ENCODE assay signal across 29 cellular contexts in genomic region chr13:109227344-109227940, GRCh38.
"Had no signal": no experiment of that assay in that cellular context is flagged by ENCODE, and none has a peak within 500 bp of the region (broad histone marks: within the 10 kb centered on the region; RNA-seq: fewer than 3 reads in every experiment).

No MANE protein-coding gene starts in this region.

- H3K9me3 ChIP-seq: body of pancreas, gastrocnemius medialis had no signal

- H3K4me3 Mint-ChIP-seq: activated CD4-positive, alpha-beta T cell treated with anti-CD3 and anti-CD28 coated beads for 36 hours; activated CD8-positive, alpha-beta T cell treated with anti-CD3 and anti-CD28 coated beads for 36 hours; activated naive CD8-positive, alpha-beta T cell; activated T-cell treated with anti-CD3 and anti-CD28 coated beads, Interleukin-2, amount 50 U/mL, for 4 hours; activated T-helper 17 cell treated with anti-CD3 and anti-CD28 coated beads, Interleukin-2, amount 50 U/mL, for 72 hours; dendritic cell treated with granulocyte-macrophage colony-stimulating factor and Interleukin-4, amounts not matched to agents 40 ng/mL and 50 ng/mL, for 4 days; effector memory CD8-positive, alpha-beta T cell had no signal

- H3K27me3 Mint-ChIP-seq: effector memory CD8-positive, alpha-beta T cell had no signal

- H3K4me3 ChIP-seq: body of pancreas, coronary artery, dorsolateral prefrontal cortex, esophagus muscularis mucosa, gastrocnemius medialis had no signal

- H3K36me3 Mint-ChIP-seq: activated naive CD8-positive, alpha-beta T cell had no signal

- H3K27me3 ChIP-seq: body of pancreas, dorsolateral prefrontal cortex, esophagus muscularis mucosa, foreskin keratinocyte, gastrocnemius medialis had no signal

- H3K4me1 ChIP-seq: body of pancreas, esophagus muscularis mucosa, foreskin keratinocyte, gastrocnemius medialis had no signal

- DNase-seq: activated CD4-positive, alpha-beta T cell treated with anti-CD3 and anti-CD28 coated beads for 36 hours; activated CD4-positive, alpha-beta T cell treated with anti-CD3 and anti-CD28 coated beads, Interleukin-2, amount 50 U/mL, for 1 hour; activated CD4-positive, alpha-beta T cell treated with anti-CD3 and anti-CD28 coated beads, Interleukin-2, amount 50 U/mL, for 48 hours; activated CD4-positive, CD25-positive, alpha-beta regulatory T cell; activated CD4-positive, CD25-positive, alpha-beta regulatory T cell treated with anti-CD3 and anti-CD28 coated beads, Interleukin-2, amount 50 U/mL, for 72 hours; activated CD8-positive, alpha-beta memory T cell treated with anti-CD3 and anti-CD28 coated beads for 24 hours; activated CD8-positive, alpha-beta T cell treated with anti-CD3 and anti-CD28 coated beads for 36 hours; activated effector memory CD4-positive, alpha-beta T cell treated with Interleukin-2 at 50 U/mL for 16 hours; activated gamma-delta T cell treated with Interleukin-2 at 50 U/mL for 16 hours; activated naive CD4-positive, alpha-beta T cell treated with anti-CD3 and anti-CD28 coated beads, Interleukin-2, amount 50 U/mL, for 16 hours; activated naive CD4-positive, alpha-beta T cell treated with Interleukin-2 at 50 U/mL for 16 hours; activated T-cell treated with anti-CD3 and anti-CD28 coated beads, Interleukin-2, amount 50 U/mL, for 4 hours; amniotic stem cell; anterior cingulate cortex; body of pancreas; central memory CD4-positive, alpha-beta T cell; cerebellar nuclear complex; dorsolateral prefrontal cortex; effector memory CD8-positive, alpha-beta T cell; erythroblast; foreskin keratinocyte; gastrocnemius medialis; glutamatergic neuron; T-helper 2 cell had no signal

- H3K36me3 ChIP-seq: esophagus muscularis mucosa, gastrocnemius medialis had no signal

- H3K27ac Mint-ChIP-seq: activated CD4-positive, alpha-beta T cell treated with anti-CD3 and anti-CD28 coated beads for 36 hours; activated CD8-positive, alpha-beta T cell treated with anti-CD3 and anti-CD28 coated beads for 36 hours; activated naive CD8-positive, alpha-beta T cell; activated T-helper 17 cell treated with anti-CD3 and anti-CD28 coated beads, Interleukin-2, amount 50 U/mL, for 72 hours; dendritic cell treated with granulocyte-macrophage colony-stimulating factor and Interleukin-4, amounts not matched to agents 40 ng/mL and 50 ng/mL, for 4 days; effector memory CD8-positive, alpha-beta T cell had no signal

- ATAC-seq: activated CD4-positive, alpha-beta T cell treated with anti-CD3 and anti-CD28 coated beads for 36 hours; activated CD8-positive, alpha-beta T cell treated with anti-CD3 and anti-CD28 coated beads for 36 hours; activated T-cell treated with anti-CD3 and anti-CD28 coated beads, Interleukin-2, amount 50 U/mL, for 4 hours; activated T-helper 17 cell treated with anti-CD3 and anti-CD28 coated beads, Interleukin-2, amount 50 U/mL, for 72 hours; body of pancreas; effector memory CD8-positive, alpha-beta T cell; foreskin keratinocyte; gastrocnemius medialis had no signal

- H3K4me1 Mint-ChIP-seq: activated CD4-positive, alpha-beta T cell treated with anti-CD3 and anti-CD28 coated beads for 36 hours; activated T-helper 17 cell treated with anti-CD3 and anti-CD28 coated beads, Interleukin-2, amount 50 U/mL, for 72 hours had no signal

- H3K27ac ChIP-seq: body of pancreas, coronary artery, dorsolateral prefrontal cortex, esophagus muscularis mucosa, foreskin keratinocyte, gastrocnemius medialis had no signal
